In the genomic region with DNA sequence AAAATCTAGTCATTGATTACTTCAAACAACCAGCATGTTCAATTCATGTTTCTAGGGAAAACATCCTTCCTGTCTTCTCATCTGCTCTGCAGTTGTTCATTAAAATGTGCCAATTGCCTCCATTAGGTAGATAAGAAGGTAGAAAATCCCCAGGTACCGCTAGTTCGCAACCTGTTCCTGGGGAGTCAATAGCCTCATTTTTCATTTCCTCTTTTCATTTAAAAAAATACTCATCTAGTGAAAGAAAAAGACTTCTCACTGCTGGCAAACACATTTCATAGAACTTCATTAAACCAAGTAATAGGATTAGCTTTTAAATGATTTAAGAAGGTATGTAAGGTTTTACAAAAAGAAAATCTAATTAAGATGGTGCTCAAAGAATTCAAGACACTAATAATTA, we compare ENCODE assay signal across 15 cellular contexts.
"Had no signal": no experiment of that assay in that cellular context is flagged by ENCODE, and none has a peak within 500 bp of the region (broad histone marks: within the 10 kb centered on the region; RNA-seq: fewer than 3 reads in every experiment).

No MANE protein-coding gene starts in this region.

- H3K4me3 ChIP-seq: K562 had no signal

- DNase-seq: NCI-H1105, NCI-H1436 treated with DMSO at 0.1 percent for 48 hours, NCI-H1694, NCI-H187 treated with DMSO at 0.1 percent for 48 hours, NCI-H2107, NCI-H2227 treated with DMSO at 0.1 percent for 48 hours, NCI-H524, NCI-H526 treated with DMSO at 0.1 percent for 48 hours, RPMI8226, SHP77, T-helper 2 cell had no signal

- ATAC-seq: K562, SK-N-SH treated with all-trans-retinoic acid at 6 μM for 48 hours had no signal

- H3K27ac ChIP-seq: HL-60 had no signal

- FAIRE-seq: K562, RCC 7860 had no signal
